23 cellular contexts compared by ENCODE assay signal in genomic region chr10:129550658-129551057, GRCh38.
DNase-seq lines count a peak whose midpoint lies in the region; ATAC-seq, FAIRE-seq and TF ChIP-seq lines count a peak whose summit lies in the region.
"Had no signal": no experiment of that assay in that cellular context is flagged by ENCODE, and none has a peak within 500 bp of the region (broad histone marks: within the 10 kb centered on the region; RNA-seq: fewer than 3 reads in every experiment).

No MANE protein-coding gene starts in this region.

- ATAC-seq in memory B cell (ENCODE audit: low read depth) (no peak), HG02884 (IDR thresholded peaks at IDR 0.05; ENCODE audit: unreplicated experiment) (no peak)
- ATAC-seq in stimulated activated memory B cell treated with anti-CD40 and anti-IgM and Interleukin-4, amounts not matched to agents 10 μg/mL and 1 μg/mL and 100 μg/mL, for 72 hours = no peak
- ATAC-seq: A549, GM12878, GM23338, HCT116 had no signal

- 83% methylated on average over 3 of the region's 10 CpGs for WGBS in mammary epithelial cell (ENCODE audit: low coverage, missing lambda C conversion rate)

- no peaks in the 10 kb centered on the region for H3K27me3 ChIP-seq in mammary epithelial cell (ENCODE audit: insufficient read depth, low read length)

- H3K9ac ChIP-seq in mammary epithelial cell (ENCODE audit: insufficient read depth, low read length) = no peak overlapping the region

- TF ChIP-seq CTCF in MCF 10A (IDR thresholded peaks at IDR 0.05; ENCODE audit: unreplicated experiment) (no peak), mammary epithelial cell (conservative IDR thresholded peaks at IDR 0.05 in 1 of 2, IDR thresholded peaks at IDR 0.05 in 1 of 2; ENCODE audit: extremely low read depth in 1 of 2, insufficient read depth in 1 of 2, low read depth in 1 of 2, low read length in 2 of 2) (no peak), GM10266 (IDR thresholded peaks at IDR 0.05; ENCODE audit: control insufficient read depth, insufficient read depth, low read depth, missing control alignments) (no peak)

- no peaks in the 10 kb centered on the region for H3K79me2 ChIP-seq in mammary epithelial cell (ENCODE audit: insufficient read depth, low read length)

- in situ Hi-C loops in mammary epithelial cell (cut with MboI; ENCODE audit: low sequenced_read_pairs in 2 of 2) = no loop called here

- H4K20me1 ChIP-seq in mammary epithelial cell (ENCODE audit: insufficient read depth, low read length) = no peaks in the 10 kb centered on the region

- H3K9me3 Mint-ChIP-seq in MCF 10A (ENCODE audit: unreplicated experiment) = no peaks in the 10 kb centered on the region
- H3K9me3 Mint-ChIP-seq in memory B cell = no peaks in the 10 kb centered on the region
- no peaks in the 10 kb centered on the region for H3K9me3 Mint-ChIP-seq in stimulated activated memory B cell treated with anti-CD40 and anti-IgM and Interleukin-4, amounts not matched to agents 10 μg/mL and 1 μg/mL and 100 μg/mL, for 72 hours
- H3K9me3 Mint-ChIP-seq: GM23338, H9 had no signal

- POLR2A ChIA-PET in MCF 10A (lab: Yijun Ruan, JAX) = no interaction called here

- H3K4me2 ChIP-seq in mammary epithelial cell (ENCODE audit: insufficient read depth, low read depth, low read length) = no peak overlapping the region
- H3K4me2 ChIP-seq: A549, GM23338 had no signal

- no TSS peak for BruUV-seq in MCF 10A (replicated peaks; lab: Mats Ljungman, UMichigan)
- no TSS peak for BruUV-seq in mammary epithelial cell (replicated peaks; lab: Mats Ljungman, UMichigan)

- CTCF ChIA-PET in MCF 10A (lab: Yijun Ruan, JAX) = no interaction called here
- CTCF ChIA-PET in mammary epithelial cell (lab: Charles Lee; ENCODE audit: low non-redundant PET) = no interaction called here

- no peaks in the 10 kb centered on the region for H3K4me1 Mint-ChIP-seq in MCF 10A (ENCODE audit: insufficient read depth, unreplicated experiment)
- H3K4me1 Mint-ChIP-seq in memory B cell = peaks cover 25% of the 10 kb centered on the region
- H3K4me1 Mint-ChIP-seq in stimulated activated memory B cell treated with anti-CD40 and anti-IgM and Interleukin-4, amounts not matched to agents 10 μg/mL and 1 μg/mL and 100 μg/mL, for 72 hours = peaks cover 45% of the 10 kb centered on the region
- H3K4me1 Mint-ChIP-seq: GM23338 had no signal

- dilution Hi-C loops in mammary epithelial cell (cut with HindIII; ENCODE audit: low sequenced_read_pairs) = loop anchor here (5.0 kb wide), 1 partner anchor 83 kb away; the partner anchor contains the start of gene MGMT

- H3K4me3 Mint-ChIP-seq in MCF 10A (ENCODE audit: unreplicated experiment) = no peak overlapping the region
- H3K4me3 Mint-ChIP-seq in memory B cell = no peak overlapping the region
- H3K4me3 Mint-ChIP-seq in stimulated activated memory B cell treated with anti-CD40 and anti-IgM and Interleukin-4, amounts not matched to agents 10 μg/mL and 1 μg/mL and 100 μg/mL, for 72 hours = no peak overlapping the region
- H3K4me3 Mint-ChIP-seq: CD4-positive, alpha-beta memory T cell; GM23338; H9 had no signal

- no peak for TF ChIP-seq POLR2A in GM12892 (IDR thresholded peaks at IDR 0.05; ENCODE audit: low read depth, low read length)

- no peaks in the 10 kb centered on the region for H3K27me3 Mint-ChIP-seq in MCF 10A (ENCODE audit: insufficient read depth, unreplicated experiment)
- no peaks in the 10 kb centered on the region for H3K27me3 Mint-ChIP-seq in memory B cell
- H3K27me3 Mint-ChIP-seq in stimulated activated memory B cell treated with anti-CD40 and anti-IgM and Interleukin-4, amounts not matched to agents 10 μg/mL and 1 μg/mL and 100 μg/mL, for 72 hours = no peaks in the 10 kb centered on the region
- H3K27me3 Mint-ChIP-seq: CD4-positive, alpha-beta memory T cell had no signal

- H3K27ac ChIP-seq in mammary epithelial cell (ENCODE audit: insufficient read depth, low read depth, low read length) = no peak overlapping the region
- H3K27ac ChIP-seq: A549 had no signal

- H3K4me3 ChIP-seq in mammary epithelial cell (replicated peaks in 1 of 3; ENCODE audit: insufficient read depth in 1 of 3, low read depth in 2 of 3, low read length in 3 of 3) = no peak overlapping the region
- H3K4me3 ChIP-seq: A549, GM12878, GM23338 had no signal

- intact Hi-C loops in MCF 10A (cut with micrococcal nuclease) (no loop called here), mammary epithelial cell (cut with micrococcal nuclease) (no loop called here)

- no peak overlapping the region for H2AFZ ChIP-seq in mammary epithelial cell (ENCODE audit: low read depth, low read length)
- H2AFZ ChIP-seq: GM23338 had no signal

- peaks cover 14% of the 10 kb centered on the region for H3K9me3 ChIP-seq in mammary epithelial cell (replicated peaks; ENCODE audit: insufficient read depth, low read length)
- H3K9me3 ChIP-seq: A549 had no signal

- DNase-seq in MCF 10A (ENCODE audit: unreplicated experiment) = no peak
- DNase-seq in mammary epithelial cell = no peak
- no peak for DNase-seq in memory B cell (ENCODE audit: low spot score in 2 of 2)
- DNase-seq in GM12892 (ENCODE audit: insufficient read length) = no peak
- no peak for DNase-seq in GM10266 (ENCODE audit: extremely low spot score)
- DNase-seq: 8988T; ACHN; AML-193; C1 segment of cervical spinal cord; Calu3; CD4-positive, alpha-beta memory T cell; COR-L47; DMS53; DMS79 treated with DMSO at 0.1 percent for 48 hours; GF-D8; H9 had no signal

- no peaks in the 10 kb centered on the region for H3K4me1 ChIP-seq in mammary epithelial cell (ENCODE audit: insufficient read depth, low read length)
- H3K4me1 ChIP-seq: A549 had no signal

- H3K27ac Mint-ChIP-seq in MCF 10A (ENCODE audit: low read depth, unreplicated experiment) (peak overlapping the region; percentile 49), memory B cell (peak overlapping the region; percentile 84)
- peak overlapping the region; percentile 59 for H3K27ac Mint-ChIP-seq in stimulated activated memory B cell treated with anti-CD40 and anti-IgM and Interleukin-4, amounts not matched to agents 10 μg/mL and 1 μg/mL and 100 μg/mL, for 72 hours
- H3K27ac Mint-ChIP-seq: GM23338 had no signal

- H3K36me3 ChIP-seq in mammary epithelial cell (ENCODE audit: insufficient read depth, low read length) = no peaks in the 10 kb centered on the region

- no peaks in the 10 kb centered on the region for H3K36me3 Mint-ChIP-seq in MCF 10A (ENCODE audit: insufficient read depth, unreplicated experiment)
- H3K36me3 Mint-ChIP-seq in memory B cell = peaks cover 9% of the 10 kb centered on the region
- peaks cover 25% of the 10 kb centered on the region for H3K36me3 Mint-ChIP-seq in stimulated activated memory B cell treated with anti-CD40 and anti-IgM and Interleukin-4, amounts not matched to agents 10 μg/mL and 1 μg/mL and 100 μg/mL, for 72 hours

- FAIRE-seq in GM12892 (lab: Jason Lieb, UNC) = no peak
- FAIRE-seq: A549, GM12878, GM18507 had no signal
